11 cellular contexts compared by ENCODE assay signal in the genomic region with DNA sequence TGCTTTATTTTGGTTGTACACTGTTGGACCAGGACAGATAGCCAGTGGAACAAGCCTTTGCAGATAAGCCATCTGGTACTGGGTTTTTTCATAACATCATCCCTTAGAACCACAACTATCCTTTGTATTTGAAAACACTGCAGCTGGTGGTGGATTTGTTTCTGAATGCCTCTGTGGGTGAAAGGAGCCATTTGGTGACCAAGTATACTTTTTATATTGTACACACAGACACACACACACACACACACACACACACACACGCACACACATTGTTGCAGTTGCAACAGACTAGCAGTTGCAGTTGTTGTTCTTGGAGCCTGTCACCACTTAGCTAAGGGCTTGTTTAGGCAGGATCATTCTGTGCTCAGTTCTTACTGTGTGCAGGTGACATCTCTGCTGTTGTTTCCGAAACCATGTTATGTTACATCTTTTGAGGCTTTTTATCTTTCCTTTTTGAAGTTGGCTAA. TPM values are rescaled to one million over a fixed set of nuclear protein-coding genes. Genes with fewer than 3 reads are reported as not detected.
DNase-seq lines count a peak whose midpoint lies in the region; ATAC-seq and TF ChIP-seq lines count a peak whose summit lies in the region.
"Had no signal": no experiment of that assay in that cellular context is flagged by ENCODE, and none has a peak within 500 bp of the region (broad histone marks: within the 10 kb centered on the region; RNA-seq: fewer than 3 reads in every experiment).

No MANE protein-coding gene starts in this region.

- no peak overlapping the region for H3K4me3 ChIP-seq in fibroblast of villous mesenchyme (ENCODE audit: low read depth, low read length)
- H3K4me3 ChIP-seq in testis = no peak overlapping the region
- H3K4me3 ChIP-seq: left lung had no signal

- no peaks in the 10 kb centered on the region for H3K27me3 ChIP-seq in testis
- H3K27me3 ChIP-seq: left lung had no signal

- H3K27ac ChIP-seq in testis = no peak overlapping the region
- H3K27ac ChIP-seq: left lung had no signal

- H3K36me3 ChIP-seq in testis (ENCODE audit: low read depth, missing control alignments) = no peaks in the 10 kb centered on the region
- H3K36me3 ChIP-seq: left lung had no signal

- DNase-seq in DMS 273 treated with DMSO at 0.1 percent for 48 hours (lab: John Stamatoyannopoulos, UW) (peak; percentile 46), NCI-H1105 (lab: John Stamatoyannopoulos, UW) (peak; percentile 1), fibroblast of villous mesenchyme (ENCODE audit: low read depth) (peak; percentile 64), testis (no peak), left ventricle myocardium superior (no peak), A172 (ENCODE audit: low spot score) (no peak), NCI-H187 (lab: John Stamatoyannopoulos, UW) (no peak)
- DNase-seq: activated CD4-positive, alpha-beta T cell treated with anti-CD3 and anti-CD28 coated beads for 4 hours; activated naive CD4-positive, alpha-beta T cell treated with anti-CD3 and anti-CD28 coated beads for 36 hours; left lung had no signal

- no peak for TF ChIP-seq POLR2A in testis (IDR thresholded peaks at IDR 0.05)

- intact Hi-C loops in testis (cut with DNase I; ENCODE audit: low total_unique reads) (no loop called here), left ventricle myocardium superior (cut with micrococcal nuclease) (no loop called here)

- TF ChIP-seq CTCF in fibroblast of villous mesenchyme (IDR thresholded peaks at IDR 0.05; ENCODE audit: insufficient read depth, low read depth, low read length) = no peak
- no peak for TF ChIP-seq CTCF in testis (IDR thresholded peaks at IDR 0.05)

- ATAC-seq in GM21528 (IDR thresholded peaks at IDR 0.05; ENCODE audit: low FRiP score, unreplicated experiment) (peak; percentile 50), left ventricle myocardium superior (no peak)
- ATAC-seq: left lung had no signal

- 58 to 78% methylated on average over 2 of the region's 2 CpGs for WGBS in testis, 2 donors

- H3K9me3 ChIP-seq in testis = no peaks in the 10 kb centered on the region
- H3K9me3 ChIP-seq: left lung had no signal

- no peaks in the 10 kb centered on the region for H3K4me1 ChIP-seq in testis
- H3K4me1 ChIP-seq: left lung had no signal

RNA-seq across cellular contexts. Expression of gene CAVIN4, which starts 22.9 kb away (rescaled TPM):
- total RNA-seq in fibroblast of villous mesenchyme = 0.64 and 1.3 TPM in 2 replicates
- total RNA-seq in testis = 1 to 10 TPM; 2.7 to 3.5 TPM
- 3.7 TPM for polyA plus RNA-seq in testis (ENCODE audit: insufficient read depth, low read depth, low replicate concordance)
- total RNA-seq in left ventricle myocardium superior = 71.6 TPM
- 1.1 and 2.4 TPM in 2 replicates for total RNA-seq in A172 (2014; rRNA removed; shearing (Covaris generic))
- total RNA-seq: activated naive CD4-positive, alpha-beta T cell treated with anti-CD3 and anti-CD28 coated beads for 36 hours had no signal

Comparison
In these comparisons a context has a peak if more than half of its experiments do, and no peak if none do; other contexts are left out.
1. DNase-seq: peak in DMS 273 treated with DMSO at 0.1 percent for 48 hours (single experiment), NCI-H1105 (single experiment) and fibroblast of villous mesenchyme (single experiment); none in testis (single experiment), left ventricle myocardium superior (single experiment), A172 (single experiment) and NCI-H187 (0 of 2).
2. RNA of gene CAVIN4, which starts 22.9 kb away (total RNA-seq): 71.6 TPM in left ventricle myocardium superior (single experiment); 2.7 to 3.5 TPM in testis, 1.1 to 2.4 TPM in A172 and 0.64 to 1.3 TPM in fibroblast of villous mesenchyme; every median in the first group is over 10 times any median in the second.